8 cellular contexts compared by ENCODE assay signal in genomic region chr17:81394831-81395599, GRCh38. TPM values are rescaled to one million over a fixed set of nuclear protein-coding genes. Genes with fewer than 3 reads are reported as not detected.
DNase-seq lines count a peak whose midpoint lies in the region; ATAC-seq and TF ChIP-seq lines count a peak whose summit lies in the region.

TSS of gene BAHCC1 (plus strand) at chr17:81395457. CDS start at chr17:81399740, 4,283 bp downstream.

- peaks cover 0 to 4% (median 0%) of the 10 kb centered on the region in 5 donors for H3K36me3 Mint-ChIP-seq in naive thymus-derived CD4-positive, alpha-beta T cell

- POLR2A ChIA-PET in naive thymus-derived CD4-positive, alpha-beta T cell (lab: Charles Lee) = interaction anchor here (0.9 to 1.0 kb wide), 2 partner anchors 18 to 114 kb away, joined by 3 to 4 read pairs; no protein-coding TSS in a partner anchor

- peaks cover 0 to 18% (median 0%) of the 10 kb centered on the region in 11 donors for H3K9me3 Mint-ChIP-seq in naive thymus-derived CD4-positive, alpha-beta T cell

- CTCF ChIA-PET in naive thymus-derived CD4-positive, alpha-beta T cell (lab: Charles Lee) = interaction anchor here (1.7 kb wide), 1 partner anchor 18 kb away, joined by 4 read pairs; no protein-coding TSS in a partner anchor

- peaks cover 31 to 66% (median 46%) of the 10 kb centered on the region in 5 donors for H3K27me3 Mint-ChIP-seq in naive thymus-derived CD4-positive, alpha-beta T cell

- peak within 1 kb of the TSS; percentile 47 to 69 (median 59) for H3K4me3 Mint-ChIP-seq in naive thymus-derived CD4-positive, alpha-beta T cell

- H3K27ac Mint-ChIP-seq in naive thymus-derived CD4-positive, alpha-beta T cell = peak within 1 kb of the TSS in 7 of 9 donors; percentile 17 to 84 (median 54)

- H3K36me3 ChIP-seq in MG63 = peaks cover 8% of the 10 kb centered on the region
- H3K36me3 ChIP-seq in naive thymus-derived CD4-positive, alpha-beta T cell (ENCODE audit: control insufficient read depth in 2 of 3, insufficient read depth in 3 of 3, low read length in 3 of 3) = no peaks in the 10 kb centered on the region

- no peak within 1 kb of the TSS for H3K27ac ChIP-seq in naive thymus-derived CD4-positive, alpha-beta T cell (ENCODE audit: low read depth, low read length)

- peak; percentile 82 for ATAC-seq in naive thymus-derived CD4-positive, alpha-beta T cell
- ATAC-seq in GM21717 (IDR thresholded peaks at IDR 0.05; ENCODE audit: unreplicated experiment) = no peak

- DNase-seq in EH (ENCODE audit: low read depth) (peak; percentile 100), MG63 (peak; percentile 100), SIG-M5 (lab: John Stamatoyannopoulos, UW) (peak; percentile 85), activated gamma-delta T cell treated with Interleukin-2 at 50 U/mL for 16 hours (peak; percentile 54), fibroblast of pulmonary artery (ENCODE audit: low read depth) (peak; percentile 100)
- peak; percentile 47 to 68 (median 63) for DNase-seq in naive thymus-derived CD4-positive, alpha-beta T cell
- DNase-seq in stimulated activated CD8-positive, alpha-beta memory T cell treated with anti-CD3 and anti-CD28 coated beads, Interleukin-7, amount 100 ng/mL, for 48 hours (ENCODE audit: extremely low read depth in 1 of 2, low read depth in 1 of 2) = peak; percentile 77 to 92

- H3K4me3 ChIP-seq in MG63 (peak within 1 kb of the TSS; percentile 66), fibroblast of pulmonary artery (replicated peaks; ENCODE audit: low read depth, low read length) (peak within 1 kb of the TSS; percentile 71)
- no peak within 1 kb of the TSS for H3K4me3 ChIP-seq in naive thymus-derived CD4-positive, alpha-beta T cell (ENCODE audit: low read length)

- TF ChIP-seq CTCF in fibroblast of pulmonary artery (IDR thresholded peaks at IDR 0.05; ENCODE audit: low read length, missing control alignments) = no peak

- H3K9me3 ChIP-seq in MG63 = no peaks in the 10 kb centered on the region
- H3K9me3 ChIP-seq in naive thymus-derived CD4-positive, alpha-beta T cell (ENCODE audit: control insufficient read depth in 2 of 3, low read length in 3 of 3) = no peaks in the 10 kb centered on the region

- H3K4me1 Mint-ChIP-seq in naive thymus-derived CD4-positive, alpha-beta T cell = peaks cover 0 to 47% (median 21%) of the 10 kb centered on the region in 7 donors

- peaks cover 45 to 46% of the 10 kb centered on the region in 2 donors for H3K4me1 ChIP-seq in naive thymus-derived CD4-positive, alpha-beta T cell (ENCODE audit: control insufficient read depth in 2 of 2, insufficient read depth in 2 of 2, low read length in 2 of 2)

- intact Hi-C loops in naive thymus-derived CD4-positive, alpha-beta T cell (cut with micrococcal nuclease) = loop anchor here (5.0 to 10.0 kb wide), 4 partner anchors 100 to 1580 kb away; partner anchors contain the start of genes ACTG1 (in 2 of the 2) and SLC38A10 (in 1 of the 2)

- no peaks in the 10 kb centered on the region for H3K27me3 ChIP-seq in MG63
- peaks cover 28 to 64% of the 10 kb centered on the region in 2 donors for H3K27me3 ChIP-seq in naive thymus-derived CD4-positive, alpha-beta T cell (ENCODE audit: control insufficient read depth in 2 of 2, insufficient read depth in 2 of 2, low read length in 2 of 2)

RNA-seq across cellular contexts. Expression of gene BAHCC1, which starts in this region (rescaled TPM):
- total RNA-seq in MG63 (2014; rRNA removed; shearing (Covaris generic); ENCODE audit: low replicate concordance) = 3.6 and 10.4 TPM in 2 replicates
- 1 to 10 TPM in 1 of 5 experiments, under 1 TPM in 3, not detected in 1; 0.05 to 3.8 (median 0.68) TPM for total RNA-seq in naive thymus-derived CD4-positive, alpha-beta T cell
- polyA plus RNA-seq in naive thymus-derived CD4-positive, alpha-beta T cell = not detected
